1 cellular context compared by ENCODE assay signal in the genomic region with DNA sequence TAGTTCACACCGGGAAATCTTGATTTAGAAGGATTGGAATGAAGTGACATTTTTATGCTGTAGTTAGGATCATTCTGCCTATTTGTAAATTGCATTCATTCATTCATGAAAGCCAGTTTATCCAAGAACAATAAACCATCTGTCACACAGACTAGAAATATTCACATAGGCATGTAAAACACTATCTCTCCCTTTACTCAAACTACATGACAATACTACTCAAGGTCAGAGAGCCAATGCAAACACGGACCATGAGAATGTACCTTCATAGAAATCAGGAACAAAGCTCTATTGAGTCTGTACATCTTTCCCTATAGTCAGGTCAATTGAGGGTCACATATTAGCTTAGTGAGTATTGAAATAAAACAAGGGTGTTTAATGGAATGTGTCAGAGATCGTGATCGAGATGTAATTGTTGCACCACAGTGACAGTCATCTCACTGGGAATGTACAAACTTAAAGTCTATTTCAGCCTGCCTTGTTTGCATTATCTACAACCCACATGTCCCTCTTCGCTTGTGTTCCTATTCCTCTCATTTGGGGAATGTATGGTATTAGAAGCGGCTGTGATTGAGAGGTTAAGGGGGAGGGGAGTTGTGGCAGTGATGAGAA.
TF ChIP-seq lines count a peak whose summit lies in the region.

No MANE protein-coding gene starts in this region.

TF ChIP-seq in H1, 55 proteins besides CTCF, POLR2A, EP300 and RAD21:
- TF ChIP-seq SP4 (IDR thresholded peaks at IDR 0.05; ENCODE audit: low read length), result no peak
- no peak for TF ChIP-seq CEBPB (IDR thresholded peaks at IDR 0.05; ENCODE audit: low read depth, low read length)
- TF ChIP-seq JUN (IDR thresholded peaks at IDR 0.05; ENCODE audit: low read depth, low read length), result no peak
- TF ChIP-seq CREB1 (IDR thresholded peaks at IDR 0.05), result no peak
- no peak for TF ChIP-seq CTBP2 (IDR thresholded peaks at IDR 0.05; ENCODE audit: borderline replicate concordance, insufficient read depth, insufficient read length, low read length)
- TF ChIP-seq SP2 (IDR thresholded peaks at IDR 0.05; ENCODE audit: low read length), result no peak
